1 cellular context compared by ENCODE assay signal in the genomic region with DNA sequence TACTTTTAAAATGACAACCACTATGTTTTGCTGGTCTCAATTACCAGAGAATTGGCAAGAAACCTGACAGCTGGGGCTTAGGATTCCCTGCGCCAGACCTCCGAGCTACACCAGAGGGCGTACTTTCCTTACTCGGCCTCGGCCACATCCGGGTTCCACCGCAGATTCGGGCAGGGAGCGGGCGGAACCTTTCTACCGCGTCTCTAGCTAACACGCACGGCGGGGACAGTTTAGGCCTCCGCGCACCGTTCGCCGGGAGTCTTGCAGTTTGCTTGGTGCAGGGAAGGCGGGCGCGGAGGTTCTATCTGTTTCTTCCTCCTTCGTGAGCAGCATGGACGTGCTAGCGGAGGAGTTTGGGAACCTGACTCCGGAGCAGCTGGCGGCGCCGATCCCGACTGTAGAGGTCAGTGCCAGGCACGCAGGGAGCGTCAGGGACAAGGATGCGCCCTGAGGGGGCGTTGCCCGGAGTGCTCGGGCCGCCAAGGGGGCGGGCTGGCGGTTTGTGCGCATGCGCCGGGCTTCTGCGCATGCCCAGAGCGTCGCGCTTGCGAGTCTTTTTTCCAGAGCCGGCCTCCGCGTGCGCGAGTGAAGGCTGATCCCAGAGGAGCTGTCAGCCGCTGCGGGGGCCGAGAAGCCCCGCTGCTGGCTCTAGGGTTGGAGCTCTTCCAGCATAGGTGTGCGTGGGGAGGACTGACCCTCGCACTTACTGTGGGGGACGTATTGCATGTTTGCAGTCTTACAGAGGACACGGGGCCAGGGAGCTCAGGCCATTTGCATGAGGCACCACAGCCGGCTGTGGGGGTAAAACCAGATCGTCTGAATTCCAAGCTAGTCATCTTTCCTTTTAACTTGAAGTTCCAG.
TF ChIP-seq lines count a peak whose summit lies in the region.

Gene POLR3B, plus strand, starts transcription at position 200 of the 861 bp plus-strand sequence. Its CDS starts 132 bp downstream, at position 332.

TF ChIP-seq in HepG2, 621 proteins besides CTCF, POLR2A, EP300 and RAD21 (continued from another document and continues in another):
- TF ChIP-seq ZNF646 (CRISPR knock-in tag; IDR thresholded peaks at IDR 0.05), result peak; percentile 76; the same call in 1 of the 2 replicates
- peak; percentile 95; the same call in 1 of the 2 replicates for TF ChIP-seq ARHGAP35 (CRISPR knock-in tag; IDR thresholded peaks at IDR 0.05; ENCODE audit: borderline replicate concordance)
- TF ChIP-seq ZKSCAN5 (CRISPR knock-in tag; IDR thresholded peaks at IDR 0.05), result peak; percentile 17; the same call in 1 of the 2 replicates
- no peak for TF ChIP-seq ZNF83 (CRISPR knock-in tag; IDR thresholded peaks at IDR 0.05; ENCODE audit: borderline replicate concordance)
- no peak; the same call in 1 of the 2 replicates for TF ChIP-seq STAT5B (CRISPR knock-in tag; IDR thresholded peaks at IDR 0.05)
- TF ChIP-seq ZNF652 (CRISPR knock-in tag; IDR thresholded peaks at IDR 0.05; ENCODE audit: borderline replicate concordance, low read depth), result no peak
- TF ChIP-seq AHDC1 (CRISPR knock-in tag; IDR thresholded peaks at IDR 0.05; ENCODE audit: borderline replicate concordance), result no peak
- peak; percentile 95 for TF ChIP-seq GATAD1 (CRISPR knock-in tag; IDR thresholded peaks at IDR 0.05)
- TF ChIP-seq ZBTB38 (CRISPR knock-in tag; IDR thresholded peaks at IDR 0.05), result peak; percentile 81
- peak; percentile 97 for TF ChIP-seq ZNF572 (CRISPR knock-in tag; IDR thresholded peaks at IDR 0.05)
- no peak; the same call in 1 of the 2 replicates for TF ChIP-seq TEF (CRISPR knock-in tag; IDR thresholded peaks at IDR 0.05)
- TF ChIP-seq, protein P1, sequence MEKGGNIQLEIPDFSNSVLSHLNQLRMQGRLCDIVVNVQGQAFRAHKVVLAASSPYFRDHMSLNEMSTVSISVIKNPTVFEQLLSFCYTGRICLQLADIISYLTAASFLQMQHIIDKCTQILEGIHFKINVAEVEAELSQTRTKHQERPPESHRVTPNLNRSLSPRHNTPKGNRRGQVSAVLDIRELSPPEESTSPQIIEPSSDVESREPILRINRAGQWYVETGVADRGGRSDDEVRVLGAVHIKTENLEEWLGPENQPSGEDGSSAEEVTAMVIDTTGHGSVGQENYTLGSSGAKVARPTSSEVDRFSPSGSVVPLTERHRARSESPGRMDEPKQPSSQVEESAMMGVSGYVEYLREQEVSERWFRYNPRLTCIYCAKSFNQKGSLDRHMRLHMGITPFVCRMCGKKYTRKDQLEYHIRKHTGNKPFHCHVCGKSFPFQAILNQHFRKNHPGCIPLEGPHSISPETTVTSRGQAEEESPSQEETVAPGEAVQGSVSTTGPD (CRISPR knock-in tag; IDR thresholded peaks at IDR 0.05), result peak; percentile 45; the same call in 1 of the 2 replicates
- TF ChIP-seq ZNF225 (CRISPR knock-in tag; IDR thresholded peaks at IDR 0.05), result peak; percentile 84
- TF ChIP-seq ZBTB4 (CRISPR knock-in tag; IDR thresholded peaks at IDR 0.05; ENCODE audit: borderline replicate concordance), result peak; percentile 56; the same call in 1 of the 2 replicates
- TF ChIP-seq RFXANK (CRISPR knock-in tag; IDR thresholded peaks at IDR 0.05), result peak; percentile 90
- no peak for TF ChIP-seq HNRNPH1 (optimal IDR thresholded peaks at IDR 0.05; ENCODE audit: low read depth, low read length)
- TF ChIP-seq SMC3 (IDR thresholded peaks at IDR 0.05; ENCODE audit: low read length), result peak; percentile 67
- TF ChIP-seq, protein P2, sequence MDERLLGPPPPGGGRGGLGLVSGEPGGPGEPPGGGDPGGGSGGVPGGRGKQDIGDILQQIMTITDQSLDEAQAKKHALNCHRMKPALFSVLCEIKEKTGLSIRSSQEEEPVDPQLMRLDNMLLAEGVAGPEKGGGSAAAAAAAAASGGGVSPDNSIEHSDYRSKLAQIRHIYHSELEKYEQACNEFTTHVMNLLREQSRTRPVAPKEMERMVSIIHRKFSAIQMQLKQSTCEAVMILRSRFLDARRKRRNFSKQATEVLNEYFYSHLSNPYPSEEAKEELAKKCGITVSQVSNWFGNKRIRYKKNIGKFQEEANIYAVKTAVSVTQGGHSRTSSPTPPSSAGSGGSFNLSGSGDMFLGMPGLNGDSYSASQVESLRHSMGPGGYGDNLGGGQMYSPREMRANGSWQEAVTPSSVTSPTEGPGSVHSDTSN (CRISPR knock-in tag; IDR thresholded peaks at IDR 0.05), result no peak
- TF ChIP-seq BCL3 (CRISPR knock-in tag; IDR thresholded peaks at IDR 0.05), result peak; percentile 85
- peak; percentile 93 for TF ChIP-seq ZNF234 (CRISPR knock-in tag; conservative IDR thresholded peaks at IDR 0.05)
- peak; percentile 90; the same call in 1 of the 2 replicates for TF ChIP-seq ETV6 (CRISPR knock-in tag; conservative IDR thresholded peaks at IDR 0.05)
- TF ChIP-seq ZNF614 (CRISPR knock-in tag; IDR thresholded peaks at IDR 0.05; ENCODE audit: borderline replicate concordance), result peak; percentile 92
- no peak for TF ChIP-seq TRIM24 (CRISPR knock-in tag; IDR thresholded peaks at IDR 0.05)
- TF ChIP-seq ZNF558 (CRISPR knock-in tag; IDR thresholded peaks at IDR 0.05; ENCODE audit: borderline replicate concordance), result peak; percentile 67
- TF ChIP-seq, protein P3, sequence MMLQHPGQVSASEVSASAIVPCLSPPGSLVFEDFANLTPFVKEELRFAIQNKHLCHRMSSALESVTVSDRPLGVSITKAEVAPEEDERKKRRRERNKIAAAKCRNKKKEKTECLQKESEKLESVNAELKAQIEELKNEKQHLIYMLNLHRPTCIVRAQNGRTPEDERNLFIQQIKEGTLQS (CRISPR knock-in tag; IDR thresholded peaks at IDR 0.05), result peak; percentile 66
- no peak for TF ChIP-seq GLMP (CRISPR knock-in tag; IDR thresholded peaks at IDR 0.05; ENCODE audit: borderline replicate concordance)
